3 cellular contexts compared by ENCODE assay signal in genomic region chr16:14394834-14395233, GRCh38.
TF ChIP-seq lines count a peak whose summit lies in the region.

No MANE protein-coding gene starts in this region.

TF ChIP-seq in A549, 52 proteins besides CTCF, POLR2A, EP300 and RAD21:
- TF ChIP-seq POLR2AphosphoS2 (conservative IDR thresholded peaks at IDR 0.05; ENCODE audit: low read length) = no peak
- TF ChIP-seq RNF2 (IDR thresholded peaks at IDR 0.05; ENCODE audit: borderline replicate concordance, low read depth) = no peak
- peak; percentile 72 for TF ChIP-seq ZFP36 (IDR thresholded peaks at IDR 0.05; ENCODE audit: borderline replicate concordance, partially characterized antibody)

TF ChIP-seq in HEK293, 187 proteins besides CTCF, POLR2A, EP300 and RAD21:
- no peak for TF ChIP-seq ZNF549 (tag by site-specific recombination; IDR thresholded peaks at IDR 0.05)
- no peak for TF ChIP-seq ZNF660 (tag by site-specific recombination; IDR thresholded peaks at IDR 0.05)
- TF ChIP-seq FEZF1 (tag by site-specific recombination; IDR thresholded peaks at IDR 0.05) = no peak
- no peak for TF ChIP-seq ZEB2 (tag by site-specific recombination; IDR thresholded peaks at IDR 0.05)
- 0 out of 2 replicates have a peak, but pooled peaks have one; percentile 34 for TF ChIP-seq ZNF580 (tag by site-specific recombination; IDR thresholded peaks at IDR 0.05)
- TF ChIP-seq ZNF768 (tag by site-specific recombination; IDR thresholded peaks at IDR 0.05) = peak; percentile 82
- no peak for TF ChIP-seq ZNF707 (tag by site-specific recombination; IDR thresholded peaks at IDR 0.05)

TF ChIP-seq in H1, 55 proteins besides CTCF, POLR2A, EP300 and RAD21:
- TF ChIP-seq KDM1A (IDR thresholded peaks at IDR 0.05; ENCODE audit: borderline replicate concordance, low read length) (peak; percentile 73), JUN (IDR thresholded peaks at IDR 0.05; ENCODE audit: low read depth, low read length) (no peak)
